Comparison of ENCODE assay signal across 8 cellular contexts in genomic region chr1:243748706-243749283, GRCh38.
DNase-seq lines count a peak whose midpoint lies in the region; ATAC-seq and TF ChIP-seq lines count a peak whose summit lies in the region.

No MANE protein-coding gene starts in this region.

- DNase-seq in EL (peak; percentile 73), NCI-H226 (peak; percentile 63), heart left ventricle (peak in 1 of 5 donors; percentile 24), gastrocnemius medialis (no peak), GOT3 (lab: John Stamatoyannopoulos, UW) (no peak)
- DNase-seq in activated naive CD8-positive, alpha-beta T cell treated with anti-CD3 and anti-CD28 coated beads, Interleukin-2, amount 10 ng/mL, durations not matched to agents 7 days and 5 days = no peak

- peaks cover 0 to 24% (median 6%) of the 10 kb centered on the region in 12 donors for H3K4me1 ChIP-seq in heart left ventricle
- peaks cover 0 to 4% of the 10 kb centered on the region in 2 donors for H3K4me1 ChIP-seq in gastrocnemius medialis

- in situ Hi-C loops in gastrocnemius medialis (cut with MboI; ENCODE audit: low sequenced_read_pairs in 4 of 4) = loop anchor here in 3 of 4 donors (10.0 to 25.0 kb wide), 2 partner anchors 404 to 539 kb away; no protein-coding TSS in a partner anchor

- H3K27me3 ChIP-seq in heart left ventricle (no peaks in the 10 kb centered on the region), gastrocnemius medialis (no peaks in the 10 kb centered on the region)

- no peak overlapping the region for H3K4me3 Mint-ChIP-seq in activated naive CD8-positive, alpha-beta T cell treated with anti-CD3 and anti-CD28 coated beads, Interleukin-2, amount 10 ng/mL, durations not matched to agents 7 days and 5 days

- ATAC-seq in GM19463 (IDR thresholded peaks at IDR 0.05; ENCODE audit: unreplicated experiment) (peak; percentile 98), HG03439 (IDR thresholded peaks at IDR 0.05; ENCODE audit: unreplicated experiment) (peak; percentile 99), heart left ventricle (peak; percentile 78 to 91 (median 88)), gastrocnemius medialis (peak; percentile 74 to 97)
- ATAC-seq in activated naive CD8-positive, alpha-beta T cell treated with anti-CD3 and anti-CD28 coated beads, Interleukin-2, amount 10 ng/mL, durations not matched to agents 7 days and 5 days (ENCODE audit: low read depth) = peak; percentile 89

- TF ChIP-seq CTCF in heart left ventricle (IDR thresholded peaks at IDR 0.05) (peak; percentile 67 to 88 (median 82)), gastrocnemius medialis (IDR thresholded peaks at IDR 0.05 in 4 of 5, conservative IDR thresholded peaks at IDR 0.05 in 1 of 5) (peak; percentile 43 to 84 (median 60))

- intact Hi-C loops in heart left ventricle (cut with DNase I) = loop anchor here (2.0 to 10.0 kb wide), 7 partner anchors 274 to 526 kb away; no protein-coding TSS in a partner anchor
- intact Hi-C loops in gastrocnemius medialis (cut with DNase I; ENCODE audit: low total_unique reads) = loop anchor here (5.0 to 10.0 kb wide), 3 partner anchors 41 to 526 kb away; no protein-coding TSS in a partner anchor

- TF ChIP-seq POLR2A in heart left ventricle (IDR thresholded peaks at IDR 0.05) = no peak
- TF ChIP-seq POLR2A in gastrocnemius medialis (IDR thresholded peaks at IDR 0.05) = no peak

- H3K27ac ChIP-seq in heart left ventricle (no peak overlapping the region), gastrocnemius medialis (no peak overlapping the region)

- H3K27ac Mint-ChIP-seq in activated naive CD8-positive, alpha-beta T cell treated with anti-CD3 and anti-CD28 coated beads, Interleukin-2, amount 10 ng/mL, durations not matched to agents 7 days and 5 days = no peak overlapping the region

- POLR2A ChIA-PET in activated naive CD8-positive, alpha-beta T cell treated with anti-CD3 and anti-CD28 coated beads, Interleukin-2, amount 10 ng/mL, durations not matched to agents 7 days and 5 days (lab: Charles Lee) = no interaction called here

- WGBS in heart left ventricle, 4 donors = 31 to 36% (median 32%) methylated on average over 3 of the region's 3 CpGs

- H3K9me3 Mint-ChIP-seq in activated naive CD8-positive, alpha-beta T cell treated with anti-CD3 and anti-CD28 coated beads, Interleukin-2, amount 10 ng/mL, durations not matched to agents 7 days and 5 days = no peaks in the 10 kb centered on the region

- no peaks in the 10 kb centered on the region for H3K27me3 Mint-ChIP-seq in activated naive CD8-positive, alpha-beta T cell treated with anti-CD3 and anti-CD28 coated beads, Interleukin-2, amount 10 ng/mL, durations not matched to agents 7 days and 5 days

- H3K4me1 Mint-ChIP-seq in activated naive CD8-positive, alpha-beta T cell treated with anti-CD3 and anti-CD28 coated beads, Interleukin-2, amount 10 ng/mL, durations not matched to agents 7 days and 5 days = peaks cover 1% of the 10 kb centered on the region

- H3K36me3 Mint-ChIP-seq in activated naive CD8-positive, alpha-beta T cell treated with anti-CD3 and anti-CD28 coated beads, Interleukin-2, amount 10 ng/mL, durations not matched to agents 7 days and 5 days = no peaks in the 10 kb centered on the region

- no peaks in the 10 kb centered on the region for H3K9me3 ChIP-seq in heart left ventricle
- H3K9me3 ChIP-seq in gastrocnemius medialis = no peaks in the 10 kb centered on the region

- no peak overlapping the region for H3K4me3 ChIP-seq in heart left ventricle
- H3K4me3 ChIP-seq in gastrocnemius medialis = no peak overlapping the region

- H3K36me3 ChIP-seq in heart left ventricle (no peaks in the 10 kb centered on the region), gastrocnemius medialis (no peaks in the 10 kb centered on the region)

Comparison
In these comparisons a context has a peak if more than half of its experiments do, and no peak if none do; other contexts are left out.
1. DNase-seq: peak in EL (single experiment) and NCI-H226 (single experiment); none in activated naive CD8-positive, alpha-beta T cell treated with anti-CD3 and anti-CD28 coated beads, Interleukin-2, amount 10 ng/mL, durations not matched to agents 7 days and 5 days (single experiment), gastrocnemius medialis (0 of 2) and GOT3 (single experiment).
2. Peak in every context shown above with its lines, with median percentiles within 50 percentile points of each other: ATAC-seq.